ENCODE assay signal across 1 cellular context in the genomic region with DNA sequence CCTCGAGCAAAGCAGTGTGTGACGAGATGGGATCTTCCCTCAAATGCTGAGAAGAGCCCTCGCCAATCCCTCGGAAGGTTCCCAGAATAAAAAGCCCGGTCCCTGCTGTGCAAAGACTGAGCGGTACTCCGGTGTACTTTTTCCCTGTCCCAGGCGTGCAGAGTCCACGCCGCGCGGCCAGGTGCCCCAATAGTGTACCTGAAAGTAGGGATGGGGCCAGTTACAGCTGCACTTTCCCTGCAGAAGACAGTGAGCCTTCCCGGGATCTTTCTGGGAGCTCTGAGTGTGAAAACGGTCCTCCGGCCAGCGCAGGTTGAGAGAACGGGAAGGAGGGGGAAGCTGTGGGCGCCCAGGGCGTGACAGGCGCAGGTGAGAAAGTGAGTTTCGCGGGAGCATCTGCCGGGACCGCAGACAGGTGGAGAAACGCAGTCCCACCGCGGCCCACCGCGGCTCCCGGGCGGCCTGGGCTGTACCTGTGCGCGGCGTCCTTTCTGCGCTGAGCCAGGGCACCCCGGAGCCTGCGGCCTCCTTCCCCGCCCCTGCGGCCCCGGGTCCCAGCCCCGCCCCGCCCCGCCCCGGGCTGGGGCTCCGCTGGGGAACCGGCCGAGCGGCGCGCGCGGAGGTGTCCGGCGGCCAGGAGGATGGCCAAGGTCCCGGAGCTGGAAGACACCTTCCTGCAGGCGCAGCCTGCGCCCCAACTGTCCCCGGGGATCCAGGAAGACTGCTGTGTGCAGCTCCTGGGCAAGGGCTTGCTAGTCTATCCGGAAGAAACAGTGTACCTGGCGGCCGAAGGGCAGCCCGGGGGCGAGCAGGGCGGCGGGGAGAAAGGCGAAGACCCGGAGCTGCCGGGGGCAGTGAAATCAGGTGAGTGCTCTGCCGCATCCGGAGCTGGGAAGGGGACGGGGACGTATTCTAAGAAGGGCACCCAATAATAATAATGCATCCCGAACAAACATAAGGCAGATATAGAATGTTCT.
TF ChIP-seq lines count a peak whose summit lies in the region.

A gene with protein sequence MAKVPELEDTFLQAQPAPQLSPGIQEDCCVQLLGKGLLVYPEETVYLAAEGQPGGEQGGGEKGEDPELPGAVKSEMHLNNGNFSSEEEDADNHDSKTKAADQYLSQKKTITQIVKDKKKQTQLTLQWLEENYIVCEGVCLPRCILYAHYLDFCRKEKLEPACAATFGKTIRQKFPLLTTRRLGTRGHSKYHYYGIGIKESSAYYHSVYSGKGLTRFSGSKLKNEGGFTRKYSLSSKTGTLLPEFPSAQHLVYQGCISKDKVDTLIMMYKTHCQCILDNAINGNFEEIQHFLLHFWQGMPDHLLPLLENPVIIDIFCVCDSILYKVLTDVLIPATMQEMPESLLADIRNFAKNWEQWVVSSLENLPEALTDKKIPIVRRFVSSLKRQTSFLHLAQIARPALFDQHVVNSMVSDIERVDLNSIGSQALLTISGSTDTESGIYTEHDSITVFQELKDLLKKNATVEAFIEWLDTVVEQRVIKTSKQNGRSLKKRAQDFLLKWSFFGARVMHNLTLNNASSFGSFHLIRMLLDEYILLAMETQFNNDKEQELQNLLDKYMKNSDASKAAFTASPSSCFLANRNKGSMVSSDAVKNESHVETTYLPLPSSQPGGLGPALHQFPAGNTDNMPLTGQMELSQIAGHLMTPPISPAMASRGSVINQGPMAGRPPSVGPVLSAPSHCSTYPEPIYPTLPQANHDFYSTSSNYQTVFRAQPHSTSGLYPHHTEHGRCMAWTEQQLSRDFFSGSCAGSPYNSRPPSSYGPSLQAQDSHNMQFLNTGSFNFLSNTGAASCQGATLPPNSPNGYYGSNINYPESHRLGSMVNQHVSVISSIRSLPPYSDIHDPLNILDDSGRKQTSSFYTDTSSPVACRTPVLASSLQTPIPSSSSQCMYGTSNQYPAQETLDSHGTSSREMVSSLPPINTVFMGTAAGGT (plus strand): TSS at position 608 of the 977 bp plus-strand sequence. CDS start 34 bp downstream, at position 642.

TF ChIP-seq in WTC11, 78 proteins besides CTCF, POLR2A, EP300 and RAD21 (continued from another document):
- TF ChIP-seq, protein P1, sequence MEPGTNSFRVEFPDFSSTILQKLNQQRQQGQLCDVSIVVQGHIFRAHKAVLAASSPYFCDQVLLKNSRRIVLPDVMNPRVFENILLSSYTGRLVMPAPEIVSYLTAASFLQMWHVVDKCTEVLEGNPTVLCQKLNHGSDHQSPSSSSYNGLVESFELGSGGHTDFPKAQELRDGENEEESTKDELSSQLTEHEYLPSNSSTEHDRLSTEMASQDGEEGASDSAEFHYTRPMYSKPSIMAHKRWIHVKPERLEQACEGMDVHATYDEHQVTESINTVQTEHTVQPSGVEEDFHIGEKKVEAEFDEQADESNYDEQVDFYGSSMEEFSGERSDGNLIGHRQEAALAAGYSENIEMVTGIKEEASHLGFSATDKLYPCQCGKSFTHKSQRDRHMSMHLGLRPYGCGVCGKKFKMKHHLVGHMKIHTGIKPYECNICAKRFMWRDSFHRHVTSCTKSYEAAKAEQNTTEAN (CRISPR knock-in tag; IDR thresholded peaks at IDR 0.05) = no peak
